In genomic region chr20:50054626-50055511, GRCh38 we compare ENCODE assay signal across 12 cellular contexts. TPM values are rescaled to one million over a fixed set of nuclear protein-coding genes. Genes with fewer than 3 reads are reported as not detected.
A peak's percentile ranks its signal among the peaks of the same experiment; 100 is the strongest.
DNase-seq lines count a peak whose midpoint lies in the region; ATAC-seq, FAIRE-seq and TF ChIP-seq lines count a peak whose summit lies in the region.
"Had no signal": no experiment of that assay in that cellular context is flagged by ENCODE, and none has a peak within 500 bp of the region (broad histone marks: within the 10 kb centered on the region; RNA-seq: fewer than 3 reads in every experiment).

No MANE protein-coding gene starts in this region.

- FAIRE-seq in pancreas (lab: Jason Lieb, UNC) = no peak
- FAIRE-seq: islet of Langerhans had no signal

- peaks cover 37 to 96% (median 73%) of the 10 kb centered on the region in 10 experiments for H3K4me1 ChIP-seq in BLaER1 treated with 17β-estradiol and CSF1 and Interleukin-3, amounts not matched to agents 10 nM and 100 nM
- peaks cover 0 to 25% (median 10%) of the 10 kb centered on the region in 12 donors for H3K4me1 ChIP-seq in heart left ventricle
- H3K4me1 ChIP-seq in pancreas = no peaks in the 10 kb centered on the region
- H3K4me1 ChIP-seq: adrenal gland had no signal

- no peaks in the 10 kb centered on the region for H3K9me3 ChIP-seq in BLaER1 treated with 17β-estradiol and CSF1 and Interleukin-3, amounts not matched to agents 10 nM and 100 nM (replicated peaks in 1 of 11)
- H3K9me3 ChIP-seq in heart left ventricle = no peaks in the 10 kb centered on the region
- H3K9me3 ChIP-seq in pancreas = no peaks in the 10 kb centered on the region
- H3K9me3 ChIP-seq: adrenal gland had no signal

- 22 to 34% (median 33%) methylated on average over 18 to 34 of the region's 34 CpGs for WGBS in heart left ventricle, 4 donors
- 32 to 34% methylated on average over 34 of the region's 34 CpGs for WGBS in pancreas, 2 donors

- DNase-seq in SW480 (ENCODE audit: low spot score) (peak; percentile 53), heart left ventricle (peak in 3 of 5 donors; percentile 41 to 67 (median 51)), pancreas (no peak), NCI-H2107 (lab: John Stamatoyannopoulos, UW) (no peak), SKM-1 treated with dmso at 0.1 percent for 144 hours (lab: John Stamatoyannopoulos, UW; ENCODE audit: unreplicated experiment) (no peak), GF-D8 (lab: John Stamatoyannopoulos, UW) (no peak)
- DNase-seq: adrenal gland, DMS153, NCI-H187 treated with DMSO at 0.1 percent for 48 hours had no signal

- TF ChIP-seq CTCF in heart left ventricle (IDR thresholded peaks at IDR 0.05) = no peak
- TF ChIP-seq CTCF in pancreas (IDR thresholded peaks at IDR 0.05) = no peak

- no peaks in the 10 kb centered on the region for H4K20me1 ChIP-seq in BLaER1 treated with 17β-estradiol and CSF1 and Interleukin-3, amounts not matched to agents 10 nM and 100 nM

- H3K27me3 ChIP-seq in BLaER1 treated with 17β-estradiol and CSF1 and Interleukin-3, amounts not matched to agents 10 nM and 100 nM = no peaks in the 10 kb centered on the region
- H3K27me3 ChIP-seq in heart left ventricle (no peaks in the 10 kb centered on the region), pancreas (no peaks in the 10 kb centered on the region)
- H3K27me3 ChIP-seq: adrenal gland had no signal

- H3K4me2 ChIP-seq in BLaER1 treated with 17β-estradiol and CSF1 and Interleukin-3, amounts not matched to agents 10 nM and 100 nM = peak overlapping the region; percentile 23 to 87 (median 82); a peak in 21 of 22 replicates

- H3K36me3 ChIP-seq in BLaER1 treated with 17β-estradiol and CSF1 and Interleukin-3, amounts not matched to agents 10 nM and 100 nM = no peaks in the 10 kb centered on the region
- H3K36me3 ChIP-seq in heart left ventricle (no peaks in the 10 kb centered on the region), pancreas (no peaks in the 10 kb centered on the region)
- H3K36me3 ChIP-seq: adrenal gland had no signal

- intact Hi-C loops in heart left ventricle (cut with DNase I) (no loop called here), pancreas (cut with DNase I) (no loop called here)

- peak overlapping the region in 9 of 11 experiments; percentile 25 to 60 (median 47); a peak in 13 of 22 replicates for H3K9ac ChIP-seq in BLaER1 treated with 17β-estradiol and CSF1 and Interleukin-3, amounts not matched to agents 10 nM and 100 nM

- ATAC-seq in heart left ventricle = peak in 3 of 4 donors; percentile 41 to 61 (median 45)
- ATAC-seq in pancreas = peak in 3 of 4 donors; percentile 8 to 37 (median 36)
- ATAC-seq in HG03521 (IDR thresholded peaks at IDR 0.05; ENCODE audit: unreplicated experiment) = no peak

- H3K4me3 ChIP-seq in BLaER1 treated with 17β-estradiol and CSF1 and Interleukin-3, amounts not matched to agents 10 nM and 100 nM = no peak overlapping the region
- peak overlapping the region in 1 of 12 donors; percentile 7 for H3K4me3 ChIP-seq in heart left ventricle
- no peak overlapping the region for H3K4me3 ChIP-seq in pancreas
- H3K4me3 ChIP-seq: adrenal gland had no signal

- no peak for TF ChIP-seq POLR2A in heart left ventricle (IDR thresholded peaks at IDR 0.05)

- H3K27ac ChIP-seq in BLaER1 treated with 17β-estradiol and CSF1 and Interleukin-3, amounts not matched to agents 10 nM and 100 nM = peak overlapping the region in 8 of 11 experiments; percentile 6 to 58 (median 44); a peak in 13 of 22 replicates
- H3K27ac ChIP-seq in heart left ventricle (peak overlapping the region in 1 of 12 donors; percentile 3), pancreas (no peak overlapping the region)

RNA-seq across cellular contexts. Expression of gene UBE2V1, which starts 58.1 kb away (rescaled TPM):
- total RNA-seq in heart left ventricle = 100 to 1,000 TPM in 1 of 9 donors, 10 to 100 TPM in 8; 54.2 to 105 (median 84.8) TPM
- 10 to 100 TPM; 73.0 to 73.9 TPM for polyA plus RNA-seq in heart left ventricle
- total RNA-seq in pancreas = 10 to 100 TPM; 43.6 to 61.7 (median 53.3) TPM
- 10 to 100 TPM; 37.9 to 59.3 TPM for polyA plus RNA-seq in pancreas

Comparison
In these comparisons a context has a peak if more than half of its experiments do, and no peak if none do; other contexts are left out.
1. H3K27ac ChIP-seq: peak in BLaER1 treated with 17β-estradiol and CSF1 and Interleukin-3, amounts not matched to agents 10 nM and 100 nM (8 of 11); none in pancreas (0 of 4).
2. DNase-seq: peak in SW480 (single experiment) and heart left ventricle (3 of 5); none in pancreas (0 of 6), NCI-H2107 (single experiment), SKM-1 treated with dmso at 0.1 percent for 144 hours (single experiment) and GF-D8 (single experiment).